In genomic region chr15:90871716-90872480, GRCh38 we compare ENCODE assay signal across 8 cellular contexts. TPM values are rescaled to one million over a fixed set of nuclear protein-coding genes. Genes with fewer than 3 reads are reported as not detected.
A peak's percentile ranks its signal among the peaks of the same experiment; 100 is the strongest.
DNase-seq lines count a peak whose midpoint lies in the region; TF ChIP-seq lines count a peak whose summit lies in the region.

No MANE protein-coding gene starts in this region.

- no peaks in the 10 kb centered on the region; the same call in 1 of the 2 replicates for H3K36me3 ChIP-seq in KOPT-K1 (ENCODE audit: insufficient read depth, low read length)
- peaks cover 16% of the 10 kb centered on the region for H3K36me3 ChIP-seq in suprapubic skin

- peak overlapping the region; percentile 79 for H3K4me3 Mint-ChIP-seq in MCF 10A (ENCODE audit: unreplicated experiment)

- no peaks in the 10 kb centered on the region for H3K27me3 Mint-ChIP-seq in MCF 10A (ENCODE audit: insufficient read depth, unreplicated experiment)

- 3% methylated on average over 20 of the region's 77 CpGs for WGBS in suprapubic skin

- H3K4me1 Mint-ChIP-seq in MCF 10A (ENCODE audit: insufficient read depth, unreplicated experiment): peaks cover 26% of the 10 kb centered on the region

- H3K27ac ChIP-seq in KOPT-K1 (ENCODE audit: low read depth, low read length, poor library complexity, severe bottlenecking) (peak overlapping the region; percentile 67), suprapubic skin (peak overlapping the region; percentile 97)

- H3K27ac Mint-ChIP-seq in MCF 10A (ENCODE audit: low read depth, unreplicated experiment): peak overlapping the region; percentile 42

- intact Hi-C loops in MCF 10A (cut with micrococcal nuclease): loop anchor here (2.0 to 5.0 kb wide), 2 partner anchors 155 to 225 kb away; partner anchors contain the start of gene BLM

- H3K4me1 ChIP-seq in suprapubic skin: peaks cover 68% of the 10 kb centered on the region

- H3K27me3 ChIP-seq in suprapubic skin: no peaks in the 10 kb centered on the region

- H3K36me3 Mint-ChIP-seq in MCF 10A (ENCODE audit: insufficient read depth, unreplicated experiment): peaks cover 16% of the 10 kb centered on the region

- DNase-seq in NCI-H748 (lab: John Stamatoyannopoulos, UW; ENCODE audit: unreplicated experiment): peak; percentile 31
- no peak for DNase-seq in NCI-H748 treated with DMSO at 0.1 percent for 48 hours (lab: John Stamatoyannopoulos, UW)
- peak; percentile 40 for DNase-seq in MCF 10A (ENCODE audit: unreplicated experiment)
- DNase-seq in left kidney (ENCODE audit: low read depth, low spot score): peak; percentile 63
- no peak for DNase-seq in suprapubic skin (ENCODE audit: low spot score in 2 of 2)
- DNase-seq in islet precursor cell: no peak
- no peak for DNase-seq in SKM-1 (lab: John Stamatoyannopoulos, UW; ENCODE audit: unreplicated experiment)

- POLR2A ChIA-PET in MCF 10A (lab: Yijun Ruan, JAX): interaction anchor here (0.6 to 2.6 kb wide), 6 partner anchors 31 to 311 kb away, joined by 3 to 29 read pairs (median 10); partner anchors contain the start of genes BLM, HDDC3 and MAN2A2

- H3K4me3 ChIP-seq in suprapubic skin: peak overlapping the region; percentile 81

- TF ChIP-seq POLR2A in suprapubic skin (IDR thresholded peaks at IDR 0.05): peak in 1 of 2 donors; percentile 9

- TF ChIP-seq EP300 in suprapubic skin (IDR thresholded peaks at IDR 0.05): no peak

- no TSS peak for BruUV-seq in MCF 10A (replicated peaks; lab: Mats Ljungman, UMichigan)

- TF ChIP-seq CTCF in MCF 10A (IDR thresholded peaks at IDR 0.05; ENCODE audit: unreplicated experiment) (no peak), suprapubic skin (IDR thresholded peaks at IDR 0.05) (no peak)

- H3K9me3 Mint-ChIP-seq in MCF 10A (ENCODE audit: unreplicated experiment): no peaks in the 10 kb centered on the region

- H3K9me3 ChIP-seq in KOPT-K1 (ENCODE audit: insufficient read depth, low read length, poor library complexity, severe bottlenecking): no peaks in the 10 kb centered on the region
- H3K9me3 ChIP-seq in suprapubic skin: no peaks in the 10 kb centered on the region

- CTCF ChIA-PET in MCF 10A (lab: Yijun Ruan, JAX): interaction anchor here (0.7 to 1.5 kb wide), 3 partner anchors 14 to 1224 kb away, joined by 4 to 8 read pairs (median 4); no protein-coding TSS in a partner anchor

RNA-seq across cellular contexts. Expression of gene FURIN, which starts 3.5 kb away (rescaled TPM):
- total RNA-seq in MCF 10A (2022) (48.8 and 49.4 TPM in 2 replicates), suprapubic skin (100 to 1,000 TPM in 2 of 4 donors, 10 to 100 TPM in 2; 61.6 to 120 (median 100) TPM)

RNA-seq across cellular contexts. Expression of gene FES, which starts 12.4 kb away (rescaled TPM):
- total RNA-seq in MCF 10A (2022): 0.32 and 0.91 TPM in 2 replicates
- 10 to 100 TPM in 3 of 4 donors, 1 to 10 TPM in 1; 6.3 to 18.7 (median 11.8) TPM for total RNA-seq in suprapubic skin

RNA-seq across cellular contexts. Expression of gene MAN2A2, which starts 31.2 kb away (rescaled TPM):
- total RNA-seq in MCF 10A (2022) (42.1 and 42.4 TPM in 2 replicates), suprapubic skin (10 to 100 TPM; 51.3 to 91.9 (median 62.2) TPM)

Comparison
In these comparisons a context has a peak if more than half of its experiments do, and no peak if none do; other contexts are left out.
1. DNase-seq: peak in NCI-H748 (single experiment), MCF 10A (single experiment) and left kidney (single experiment); none in NCI-H748 treated with DMSO at 0.1 percent for 48 hours (single experiment), suprapubic skin (0 of 2), islet precursor cell (single experiment) and SKM-1 (single experiment).